ENCODE assay signal across 8 cellular contexts in the genomic region with DNA sequence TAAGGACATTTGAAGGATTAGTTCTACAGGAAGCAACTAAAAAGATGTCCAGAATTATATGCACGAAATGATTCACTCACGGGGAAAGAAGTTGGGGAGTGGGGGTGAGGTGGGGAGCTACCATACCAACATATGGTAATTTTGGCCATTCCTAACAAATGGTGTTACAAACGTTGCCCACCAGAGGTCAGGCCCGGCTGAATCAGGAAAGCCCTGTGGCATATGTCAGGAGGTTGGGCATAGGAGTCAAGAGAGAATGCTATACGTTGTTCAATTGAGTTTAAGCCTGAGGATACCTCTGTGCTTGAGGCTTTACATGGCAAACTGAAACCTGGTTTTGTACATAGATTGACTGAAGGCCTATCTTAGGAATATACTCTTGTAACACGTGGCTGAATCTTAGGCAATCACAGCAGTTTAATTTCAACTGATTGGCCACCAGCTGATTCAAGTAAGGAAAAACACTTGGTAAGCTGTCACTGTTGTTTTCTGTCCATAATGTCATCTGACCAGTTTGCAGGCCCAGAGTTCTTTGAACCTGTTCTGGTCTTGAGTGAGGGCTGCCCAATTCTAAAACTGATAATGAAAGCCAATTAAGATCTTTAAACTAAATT. TPM values are rescaled to one million over a fixed set of nuclear protein-coding genes. Genes with fewer than 3 reads are reported as not detected.
DNase-seq lines count a peak whose midpoint lies in the region; ATAC-seq, FAIRE-seq and TF ChIP-seq lines count a peak whose summit lies in the region.

No MANE protein-coding gene starts in this region.

- no peak overlapping the region for H2AFZ ChIP-seq in parathyroid adenoma

- no peaks in the 10 kb centered on the region for H3K36me3 ChIP-seq in parathyroid adenoma (ENCODE audit: control insufficient read depth, insufficient read depth, low read length)

- H3K9me3 ChIP-seq in parathyroid adenoma (ENCODE audit: control insufficient read depth, low read length): no peaks in the 10 kb centered on the region

- H3K9ac ChIP-seq in parathyroid adenoma: no peak overlapping the region

- peak; percentile 51 for TF ChIP-seq CTCF in parathyroid adenoma (IDR thresholded peaks at IDR 0.05)

- H3K4me3 ChIP-seq in parathyroid adenoma (ENCODE audit: low read depth, low read length): no peak overlapping the region

- H3K27ac ChIP-seq in parathyroid adenoma: no peak overlapping the region

- ATAC-seq in GM19463 (IDR thresholded peaks at IDR 0.05; ENCODE audit: unreplicated experiment): peak; percentile 91
- peak; percentile 88 for ATAC-seq in HG03520 (IDR thresholded peaks at IDR 0.05; ENCODE audit: unreplicated experiment)

- no peaks in the 10 kb centered on the region for H3K27me3 ChIP-seq in parathyroid adenoma (ENCODE audit: control insufficient read depth, insufficient read depth, low read length)

- DNase-seq in DMS53 (lab: John Stamatoyannopoulos, UW): peak; percentile 80
- peak; percentile 26 for DNase-seq in NOMO-1 treated with dmso at 0.1 percent for 144 hours (lab: John Stamatoyannopoulos, UW; ENCODE audit: unreplicated experiment)
- DNase-seq in activated T-helper 9 cell treated with anti-CD3 and anti-CD28 coated beads, Interleukin-2, amount 50 U/mL, for 16 hours (ENCODE audit: low read depth): peak; percentile 3
- DNase-seq in frontal cortex (ENCODE audit: low spot score in 2 of 2): peak; percentile 28 to 29
- no peak for DNase-seq in cerebellar nuclear complex (lab: John Stamatoyannopoulos, UW)

- no peaks in the 10 kb centered on the region for H3K4me1 ChIP-seq in parathyroid adenoma

- no peak for FAIRE-seq in frontal cortex (lab: Jason Lieb, UNC)

- no peak overlapping the region for H3K4me2 ChIP-seq in parathyroid adenoma (ENCODE audit: low read length)

- H3K79me2 ChIP-seq in parathyroid adenoma: no peaks in the 10 kb centered on the region

RNA-seq across cellular contexts. Expression of a gene that starts 23.4 kb away (rescaled TPM):
- not detected for total RNA-seq in frontal cortex

Comparison
In these comparisons a context has a peak if more than half of its experiments do, and no peak if none do; other contexts are left out.
1. DNase-seq: peak in DMS53 (single experiment), NOMO-1 treated with dmso at 0.1 percent for 144 hours (single experiment), activated T-helper 9 cell treated with anti-CD3 and anti-CD28 coated beads, Interleukin-2, amount 50 U/mL, for 16 hours (single experiment) and frontal cortex (2 of 2); none in cerebellar nuclear complex (0 of 2).